ENCODE assay signal across 1 cellular context in the genomic region with DNA sequence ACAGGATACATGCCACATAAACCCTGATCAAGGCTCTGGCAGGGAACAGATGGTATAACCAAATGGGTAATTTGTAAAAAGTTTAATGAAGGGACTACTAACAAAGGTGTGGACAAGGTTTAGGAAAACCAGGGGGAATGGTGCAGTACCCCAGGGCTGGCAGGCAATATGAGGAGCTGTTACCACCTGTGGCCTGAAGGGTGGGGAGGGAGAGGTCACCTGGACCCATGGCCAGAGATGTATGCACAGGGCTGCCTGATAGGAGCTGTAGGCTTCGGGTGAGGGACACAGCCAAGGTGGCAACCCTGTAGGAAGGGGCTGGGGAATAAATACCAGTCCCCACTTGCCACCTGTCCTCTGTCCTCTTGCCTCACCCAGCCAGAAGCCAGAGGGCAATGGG.
TF ChIP-seq lines count a peak whose summit lies in the region.

No MANE protein-coding gene starts in this region.

TF ChIP-seq in GM23338, 12 proteins besides CTCF, POLR2A, EP300 and RAD21:
- TF ChIP-seq POLR2AphosphoS5 (IDR thresholded peaks at IDR 0.05; ENCODE audit: low read depth) (no peak), STAT1 (IDR thresholded peaks at IDR 0.05; ENCODE audit: unreplicated experiment) (no peak), ZNF114 (CRISPR knock-in tag; IDR thresholded peaks at IDR 0.05) (no peak), EZH2 (IDR thresholded peaks at IDR 0.05; ENCODE audit: low read depth, unreplicated experiment) (no peak), NANOG (IDR thresholded peaks at IDR 0.05; ENCODE audit: borderline replicate concordance) (no peak), CREB1 (CRISPR knock-in tag; IDR thresholded peaks at IDR 0.05; ENCODE audit: low read depth) (no peak), ZNF331 (CRISPR knock-in tag; IDR thresholded peaks at IDR 0.05; ENCODE audit: low read depth) (no peak)
- TF ChIP-seq, protein P1, sequence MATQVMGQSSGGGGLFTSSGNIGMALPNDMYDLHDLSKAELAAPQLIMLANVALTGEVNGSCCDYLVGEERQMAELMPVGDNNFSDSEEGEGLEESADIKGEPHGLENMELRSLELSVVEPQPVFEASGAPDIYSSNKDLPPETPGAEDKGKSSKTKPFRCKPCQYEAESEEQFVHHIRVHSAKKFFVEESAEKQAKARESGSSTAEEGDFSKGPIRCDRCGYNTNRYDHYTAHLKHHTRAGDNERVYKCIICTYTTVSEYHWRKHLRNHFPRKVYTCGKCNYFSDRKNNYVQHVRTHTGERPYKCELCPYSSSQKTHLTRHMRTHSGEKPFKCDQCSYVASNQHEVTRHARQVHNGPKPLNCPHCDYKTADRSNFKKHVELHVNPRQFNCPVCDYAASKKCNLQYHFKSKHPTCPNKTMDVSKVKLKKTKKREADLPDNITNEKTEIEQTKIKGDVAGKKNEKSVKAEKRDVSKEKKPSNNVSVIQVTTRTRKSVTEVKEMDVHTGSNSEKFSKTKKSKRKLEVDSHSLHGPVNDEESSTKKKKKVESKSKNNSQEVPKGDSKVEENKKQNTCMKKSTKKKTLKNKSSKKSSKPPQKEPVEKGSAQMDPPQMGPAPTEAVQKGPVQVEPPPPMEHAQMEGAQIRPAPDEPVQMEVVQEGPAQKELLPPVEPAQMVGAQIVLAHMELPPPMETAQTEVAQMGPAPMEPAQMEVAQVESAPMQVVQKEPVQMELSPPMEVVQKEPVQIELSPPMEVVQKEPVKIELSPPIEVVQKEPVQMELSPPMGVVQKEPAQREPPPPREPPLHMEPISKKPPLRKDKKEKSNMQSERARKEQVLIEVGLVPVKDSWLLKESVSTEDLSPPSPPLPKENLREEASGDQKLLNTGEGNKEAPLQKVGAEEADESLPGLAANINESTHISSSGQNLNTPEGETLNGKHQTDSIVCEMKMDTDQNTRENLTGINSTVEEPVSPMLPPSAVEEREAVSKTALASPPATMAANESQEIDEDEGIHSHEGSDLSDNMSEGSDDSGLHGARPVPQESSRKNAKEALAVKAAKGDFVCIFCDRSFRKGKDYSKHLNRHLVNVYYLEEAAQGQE (IDR thresholded peaks at IDR 0.05; ENCODE audit: unreplicated experiment) = no peak
